ENCODE assay signal across 12 cellular contexts in genomic region chr1:180235077-180235501, GRCh38. TPM values are rescaled to one million over a fixed set of nuclear protein-coding genes. Genes with fewer than 3 reads are reported as not detected.
DNase-seq lines count a peak whose midpoint lies in the region; ATAC-seq and TF ChIP-seq lines count a peak whose summit lies in the region.
"Had no signal": no experiment of that assay in that cellular context is flagged by ENCODE, and none has a peak within 500 bp of the region (broad histone marks: within the 10 kb centered on the region; RNA-seq: fewer than 3 reads in every experiment).

No MANE protein-coding gene starts in this region.

- TF ChIP-seq CTCF in Panc1 (IDR thresholded peaks at IDR 0.05) (no peak), progenitor cell of endocrine pancreas (IDR thresholded peaks at IDR 0.05; ENCODE audit: unreplicated experiment) (no peak)

- peak overlapping the region; percentile 57 for H3K4me3 Mint-ChIP-seq in progenitor cell of endocrine pancreas (ENCODE audit: low read depth)

- in situ Hi-C loops in Panc1 (cut with HindIII; ENCODE audit: low pct_unique_long_range_greater_than_20kb, low sequenced_read_pairs), result no loop called here

- H3K36me3 ChIP-seq in Panc1 (ENCODE audit: control insufficient read depth, insufficient read depth, low read length) (no peaks in the 10 kb centered on the region; the same call in 1 of the 2 replicates), iPS DF 6.9 (ENCODE audit: control insufficient read depth, insufficient read depth, low read length) (no peaks in the 10 kb centered on the region)
- H3K36me3 ChIP-seq: WERI-Rb-1 had no signal

- peaks cover 98% of the 10 kb centered on the region for H3K27me3 Mint-ChIP-seq in progenitor cell of endocrine pancreas

- POLR2A ChIA-PET in Panc1 (lab: Charles Lee), result interaction anchor here (1.0 kb wide), 1 partner anchor 267 kb away, joined by 4 read pairs; the partner anchor contains the start of gene ACBD6

- DNase-seq in DMS53 (lab: John Stamatoyannopoulos, UW), result peak; percentile 69
- no peak for DNase-seq in Panc1 (ENCODE audit: low read depth, low spot score)
- no peak for DNase-seq in iPS DF 6.9 (ENCODE audit: low read depth, low spot score)
- no peak for DNase-seq in progenitor cell of endocrine pancreas (ENCODE audit: low spot score, unreplicated experiment)
- DNase-seq in NCI-H2029 (lab: John Stamatoyannopoulos, UW), result no peak
- DNase-seq in NCI-H774 (lab: John Stamatoyannopoulos, UW), result no peak
- DNase-seq in NCI-H1694 (lab: John Stamatoyannopoulos, UW), result no peak
- DNase-seq: activated naive CD4-positive, alpha-beta T cell; WERI-Rb-1 had no signal

- no peak overlapping the region for H3K27ac Mint-ChIP-seq in progenitor cell of endocrine pancreas

- H3K4me3 ChIP-seq in Panc1 (ENCODE audit: low read depth in 2 of 2, low read length in 2 of 2) (peak overlapping the region; percentile 42 to 55), iPS DF 6.9 (ENCODE audit: low read length) (peak overlapping the region; percentile 10; the same call in 1 of the 2 replicates)

- H3K9me3 Mint-ChIP-seq in progenitor cell of endocrine pancreas (ENCODE audit: low read depth), result no peaks in the 10 kb centered on the region

- no peak overlapping the region for H3K27ac ChIP-seq in Panc1 (ENCODE audit: low read length)
- H3K27ac ChIP-seq in iPS DF 6.9 (ENCODE audit: low read length), result no peak overlapping the region
- H3K27ac ChIP-seq: KMS-11, WERI-Rb-1 had no signal

- peaks cover 9% of the 10 kb centered on the region for H3K4me1 Mint-ChIP-seq in progenitor cell of endocrine pancreas (ENCODE audit: low read depth)

- H3K27me3 ChIP-seq in Panc1 (ENCODE audit: control insufficient read depth, insufficient read depth, low read length), result peaks cover 31% of the 10 kb centered on the region
- H3K27me3 ChIP-seq in iPS DF 6.9 (ENCODE audit: control insufficient read depth, insufficient read depth, low read length), result peaks cover 60% of the 10 kb centered on the region

- H3K9me3 ChIP-seq in Panc1 (ENCODE audit: control insufficient read depth, insufficient read depth, low read depth, low read length) (no peaks in the 10 kb centered on the region), iPS DF 6.9 (ENCODE audit: control insufficient read depth, insufficient read depth, low read length) (no peaks in the 10 kb centered on the region)

- peaks cover 11% of the 10 kb centered on the region for H3K4me1 ChIP-seq in Panc1 (ENCODE audit: control insufficient read depth, insufficient read depth, low read length)
- peaks cover 8% of the 10 kb centered on the region for H3K4me1 ChIP-seq in iPS DF 6.9 (ENCODE audit: control insufficient read depth, insufficient read depth, low read length)

- ATAC-seq in Panc1, result peak; percentile 20
- ATAC-seq in HG03159 (IDR thresholded peaks at IDR 0.05; ENCODE audit: unreplicated experiment), result no peak

- no TSS peak for BruUV-seq in Panc1 (replicated peaks; lab: Mats Ljungman, UMichigan)

- no CpG with 5 or more reads among the region's 30 CpGs for WGBS in iPS DF 6.9 (ENCODE audit: insufficient coverage, insufficient read length)

- CTCF ChIA-PET in Panc1 (lab: Charles Lee), result no interaction called here

- no peaks in the 10 kb centered on the region for H3K36me3 Mint-ChIP-seq in progenitor cell of endocrine pancreas (ENCODE audit: insufficient read depth)

- intact Hi-C loops in Panc1 (cut with micrococcal nuclease; ENCODE audit: unreplicated experiment), result no loop called here

RNA-seq across cellular contexts. Expression of gene LHX4, which starts 5.0 kb away (rescaled TPM):
- 0.72 TPM for total RNA-seq in Panc1 (2021; ENCODE audit: unreplicated experiment)
- 1.4 TPM for polyA plus RNA-seq in Panc1 (2012; ENCODE audit: insufficient read length)
- 0.55 and 0.62 TPM in 2 replicates for total RNA-seq in progenitor cell of endocrine pancreas
- total RNA-seq: dermis microvascular lymphatic vessel endothelial cell had no signal
